ENCODE assay signal across 17 cellular contexts in genomic region chr1:214466759-214467585, GRCh38.
A peak's percentile ranks its signal among the peaks of the same experiment; 100 is the strongest.
DNase-seq lines count a peak whose midpoint lies in the region; ATAC-seq and TF ChIP-seq lines count a peak whose summit lies in the region.
"Had no signal": no experiment of that assay in that cellular context is flagged by ENCODE, and none has a peak within 500 bp of the region (broad histone marks: within the 10 kb centered on the region; RNA-seq: fewer than 3 reads in every experiment).

No MANE protein-coding gene starts in this region.

- no peaks in the 10 kb centered on the region for H3K27me3 ChIP-seq in colonic mucosa
- H3K27me3 ChIP-seq: brain microvascular endothelial cell, gastroesophageal sphincter had no signal

- peaks cover 18% of the 10 kb centered on the region for H3K4me1 Mint-ChIP-seq in nephron
- H3K4me1 Mint-ChIP-seq: naive thymus-derived CD8-positive, alpha-beta T cell had no signal

- peak overlapping the region; percentile 33; the same call in 1 of the 2 replicates for H3K27ac ChIP-seq in 22Rv1
- H3K27ac ChIP-seq in colonic mucosa, result no peak overlapping the region
- H3K27ac ChIP-seq: brain microvascular endothelial cell, gastroesophageal sphincter had no signal

- TF ChIP-seq CTCF in 22Rv1 (IDR thresholded peaks at IDR 0.05) (no peak), colonic mucosa (IDR thresholded peaks at IDR 0.05) (no peak), nephron (IDR thresholded peaks at IDR 0.05; ENCODE audit: unreplicated experiment in 3 of 3) (no peak)

- ATAC-seq in HG03469 (IDR thresholded peaks at IDR 0.05; ENCODE audit: unreplicated experiment), result no peak
- no peak for ATAC-seq in GM21723 (IDR thresholded peaks at IDR 0.05; ENCODE audit: unreplicated experiment)
- ATAC-seq: activated CD8-positive, alpha-beta T cell treated with anti-CD3 and anti-CD28 coated beads, Interleukin-2, amount 10 ng/mL, durations not matched to agents 7 days and 5 days; effector memory CD8-positive, alpha-beta T cell; gastroesophageal sphincter; naive thymus-derived CD8-positive, alpha-beta T cell had no signal

- H3K9me3 Mint-ChIP-seq in nephron, result no peaks in the 10 kb centered on the region
- H3K9me3 Mint-ChIP-seq: naive thymus-derived CD8-positive, alpha-beta T cell had no signal

- intact Hi-C loops in colonic mucosa (cut with DNase I), result no loop called here

- no peaks in the 10 kb centered on the region for H3K36me3 ChIP-seq in colonic mucosa

- H3K27me3 Mint-ChIP-seq in nephron (ENCODE audit: low read depth), result peaks cover 5% of the 10 kb centered on the region

- H3K4me3 Mint-ChIP-seq in nephron, result no peak overlapping the region
- H3K4me3 Mint-ChIP-seq: activated CD8-positive, alpha-beta T cell treated with anti-CD3 and anti-CD28 coated beads, Interleukin-2, amount 10 ng/mL, durations not matched to agents 7 days and 5 days; effector memory CD8-positive, alpha-beta T cell; naive thymus-derived CD8-positive, alpha-beta T cell had no signal

- H3K27ac Mint-ChIP-seq in nephron, result peak overlapping the region; percentile 5 to 91 (median 31)
- H3K27ac Mint-ChIP-seq: activated CD8-positive, alpha-beta T cell treated with anti-CD3 and anti-CD28 coated beads, Interleukin-2, amount 10 ng/mL, durations not matched to agents 7 days and 5 days; effector memory CD8-positive, alpha-beta T cell; naive thymus-derived CD8-positive, alpha-beta T cell had no signal

- no peaks in the 10 kb centered on the region for H3K4me1 ChIP-seq in colonic mucosa

- no peaks in the 10 kb centered on the region for H3K9me3 ChIP-seq in colonic mucosa
- H3K9me3 ChIP-seq: gastroesophageal sphincter had no signal

- H3K36me3 Mint-ChIP-seq in nephron (ENCODE audit: low read depth), result peaks cover 10% of the 10 kb centered on the region
- H3K36me3 Mint-ChIP-seq: naive thymus-derived CD8-positive, alpha-beta T cell had no signal

- H3K9ac ChIP-seq in colonic mucosa (ENCODE audit: low read depth in 2 of 2, low read length in 2 of 2), result no peak overlapping the region

- H3K4me3 ChIP-seq in colonic mucosa, result no peak overlapping the region
- H3K4me3 ChIP-seq: gastroesophageal sphincter had no signal

- peak; percentile 49 for DNase-seq in NCI-H226
- DNase-seq in colonic mucosa, result peak; percentile 27
- DNase-seq in activated gamma-delta T cell (lab: John Stamatoyannopoulos, UW), result no peak
- no peak for DNase-seq in stimulated activated CD4-positive, alpha-beta T cell treated with anti-CD3 and anti-CD28 coated beads, Interleukin-4, amount 100 ng/mL, for 4 hours
- DNase-seq: ACHN; activated CD8-positive, alpha-beta T cell treated with anti-CD3 and anti-CD28 coated beads, Interleukin-2, amount 10 ng/mL, durations not matched to agents 7 days and 5 days; activated effector memory CD4-positive, alpha-beta T cell treated with anti-CD3 and anti-CD28 coated beads, Interleukin-2, amount 50 U/mL, for 16 hours; brain microvascular endothelial cell; effector memory CD8-positive, alpha-beta T cell; naive thymus-derived CD8-positive, alpha-beta T cell; NCI-H1105 treated with DMSO at 0.1 percent for 48 hours; T-helper 9 cell had no signal

Comparison
In these comparisons a context has a peak if more than half of its experiments do, and no peak if none do; other contexts are left out.
1. DNase-seq: peak in NCI-H226 (single experiment) and colonic mucosa (single experiment); none in activated gamma-delta T cell (single experiment) and stimulated activated CD4-positive, alpha-beta T cell treated with anti-CD3 and anti-CD28 coated beads, Interleukin-4, amount 100 ng/mL, for 4 hours (0 of 2).